Comparison of ENCODE assay signal across 9 cellular contexts in genomic region chr10:125448596-125448995, GRCh38.
A peak's percentile ranks its signal among the peaks of the same experiment; 100 is the strongest.
DNase-seq lines count a peak whose midpoint lies in the region; ATAC-seq and FAIRE-seq lines count a peak whose summit lies in the region.
"Had no signal": no experiment of that assay in that cellular context is flagged by ENCODE, and none has a peak within 500 bp of the region (broad histone marks: within the 10 kb centered on the region; RNA-seq: fewer than 3 reads in every experiment).

No MANE protein-coding gene starts in this region.

- FAIRE-seq in HTR-8/SVneo (lab: Jason Lieb, UNC) = no peak

- DNase-seq in DMS 273 (lab: John Stamatoyannopoulos, UW; ENCODE audit: unreplicated experiment) (peak; percentile 67), DMS 273 treated with DMSO at 0.1 percent for 48 hours (lab: John Stamatoyannopoulos, UW) (no peak), HTR-8/SVneo (ENCODE audit: insufficient read length, low spot score) (peak; percentile 7), astrocyte of the hippocampus (ENCODE audit: low read depth, low spot score) (peak; percentile 7), myocyte (ENCODE audit: low read depth) (peak; percentile 2), activated gamma-delta T cell treated with Interleukin-2 at 50 U/mL for 16 hours (no peak)
- no peak for DNase-seq in effector CD8-positive, alpha-beta T cell (lab: John Stamatoyannopoulos, UW)
- DNase-seq: 8988T had no signal

- ATAC-seq in HG02678 (IDR thresholded peaks at IDR 0.05; ENCODE audit: unreplicated experiment) = no peak

Comparison
In these comparisons a context has a peak if more than half of its experiments do, and no peak if none do; other contexts are left out.
1. DNase-seq: peak in DMS 273 (single experiment), HTR-8/SVneo (single experiment), astrocyte of the hippocampus (single experiment) and myocyte (single experiment); none in DMS 273 treated with DMSO at 0.1 percent for 48 hours (single experiment), effector CD8-positive, alpha-beta T cell (single experiment) and activated gamma-delta T cell treated with Interleukin-2 at 50 U/mL for 16 hours (single experiment).